Comparison of ENCODE assay signal across 16 cellular contexts in the genomic region with DNA sequence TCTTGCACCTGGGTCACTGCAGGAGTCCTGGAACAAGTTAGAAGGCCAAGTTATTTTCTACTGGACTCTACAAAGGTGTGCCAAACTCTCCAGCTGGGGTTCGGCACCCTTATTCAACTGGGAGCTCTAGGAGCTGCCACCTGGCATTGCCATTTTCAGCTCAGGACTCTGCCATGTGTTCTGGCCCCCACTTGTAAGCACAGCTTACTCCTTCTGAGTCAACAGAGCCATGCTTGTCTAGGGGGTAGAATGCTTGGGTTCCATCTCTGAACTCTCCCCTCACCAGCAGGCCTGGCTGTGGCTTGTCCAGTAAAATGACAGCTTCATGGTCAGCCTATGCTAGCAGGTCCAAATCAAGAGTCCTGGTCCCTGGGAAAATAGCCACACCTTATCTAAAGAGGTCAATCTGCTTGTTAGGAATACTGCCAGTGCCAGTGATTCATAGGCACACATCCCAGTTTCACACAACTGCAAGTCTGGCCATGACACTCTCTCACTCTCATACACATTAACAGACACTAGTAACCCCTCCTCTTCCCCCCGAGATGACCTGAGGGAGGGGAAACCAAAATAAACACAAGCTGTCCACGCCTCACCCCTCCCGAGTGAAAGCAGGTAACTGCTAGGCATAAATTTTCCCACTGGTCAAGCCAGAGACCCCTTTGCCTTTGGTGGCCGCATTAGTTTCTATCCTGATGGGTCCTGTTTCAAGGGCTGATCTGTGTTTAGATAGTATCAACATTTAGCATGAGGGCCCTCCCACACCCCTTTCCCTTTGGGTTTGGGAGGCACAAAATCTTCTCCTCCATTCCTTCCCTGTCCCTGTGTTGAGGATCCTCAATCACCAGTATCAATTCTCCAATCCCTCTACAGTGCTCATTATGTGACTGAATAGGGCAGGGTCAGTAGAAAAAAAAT.
DNase-seq lines count a peak whose midpoint lies in the region; ATAC-seq and TF ChIP-seq lines count a peak whose summit lies in the region.
"Had no signal": no experiment of that assay in that cellular context is flagged by ENCODE, and none has a peak within 500 bp of the region (broad histone marks: within the 10 kb centered on the region; RNA-seq: fewer than 3 reads in every experiment).

No MANE protein-coding gene starts in this region.

- H3K4me3 Mint-ChIP-seq in activated T-cell treated with anti-CD3 and anti-CD28 coated beads, Interleukin-2, amount 50 U/mL, for 72 hours: no peak overlapping the region
- H3K4me3 Mint-ChIP-seq: CD4-positive, alpha-beta T cell; naive thymus-derived CD4-positive, alpha-beta T cell had no signal

- TF ChIP-seq CTCF in Loucy (conservative IDR thresholded peaks at IDR 0.05; ENCODE audit: low read length): no peak
- no peak for TF ChIP-seq CTCF in epithelial cell of proximal tubule (conservative IDR thresholded peaks at IDR 0.05; ENCODE audit: low read depth, low read length)
- TF ChIP-seq CTCF in smooth muscle cell (IDR thresholded peaks at IDR 0.05; ENCODE audit: borderline replicate concordance, insufficient read depth, poor library complexity, severe bottlenecking): no peak

- no peaks in the 10 kb centered on the region for H3K9me3 Mint-ChIP-seq in activated T-cell treated with anti-CD3 and anti-CD28 coated beads, Interleukin-2, amount 50 U/mL, for 72 hours
- H3K9me3 Mint-ChIP-seq: CD4-positive, alpha-beta T cell; naive thymus-derived CD4-positive, alpha-beta T cell had no signal

- peaks cover 9% of the 10 kb centered on the region for H3K27me3 Mint-ChIP-seq in activated T-cell treated with anti-CD3 and anti-CD28 coated beads, Interleukin-2, amount 50 U/mL, for 72 hours (ENCODE audit: low read depth)

- H3K4me2 ChIP-seq in Loucy (ENCODE audit: low read depth, low read length, poor library complexity, severe bottlenecking): no peak overlapping the region
- H3K4me2 ChIP-seq in smooth muscle cell: no peak overlapping the region

- 79% methylated on average over 5 of the region's 5 CpGs for WGBS in smooth muscle cell (ENCODE audit: low lambda C conversion rate)

- H3K9me2 ChIP-seq in Loucy (replicated peaks; ENCODE audit: low read depth, low read length): no peaks in the 10 kb centered on the region

- H3K27me3 ChIP-seq in Loucy (ENCODE audit: insufficient read depth, low read length, poor library complexity, severe bottlenecking): no peaks in the 10 kb centered on the region
- no peaks in the 10 kb centered on the region for H3K27me3 ChIP-seq in smooth muscle cell (ENCODE audit: low read depth)
- H3K27me3 ChIP-seq in effector memory CD4-positive, alpha-beta T cell (replicated peaks; ENCODE audit: control insufficient read depth, insufficient read depth, low read length, poor library complexity, severe bottlenecking): no peaks in the 10 kb centered on the region

- H3K36me3 Mint-ChIP-seq in activated T-cell treated with anti-CD3 and anti-CD28 coated beads, Interleukin-2, amount 50 U/mL, for 72 hours (ENCODE audit: insufficient read depth in 2 of 2): no peaks in the 10 kb centered on the region
- H3K36me3 Mint-ChIP-seq: naive thymus-derived CD4-positive, alpha-beta T cell had no signal

- peak; percentile 73 for DNase-seq in epithelial cell of proximal tubule (ENCODE audit: low read depth)
- peak; percentile 84 for DNase-seq in kidney glomerular epithelial cell (lab: John Stamatoyannopoulos, UW)
- no peak for DNase-seq in smooth muscle cell (lab: John Stamatoyannopoulos, UW; ENCODE audit: unreplicated experiment)
- DNase-seq in effector memory CD4-positive, alpha-beta T cell: no peak
- no peak for DNase-seq in NCI-H526 (lab: John Stamatoyannopoulos, UW)
- no peak for DNase-seq in activated T-cell treated with anti-CD3 and anti-CD28 coated beads, Interleukin-2, amount 50 U/mL, for 72 hours
- no peak for DNase-seq in OCI-M1 (lab: John Stamatoyannopoulos, UW)
- DNase-seq: activated effector memory CD4-positive, alpha-beta T cell treated with Interleukin-2 at 50 U/mL for 16 hours; CD4-positive, alpha-beta T cell; naive thymus-derived CD4-positive, alpha-beta T cell; NCI-H1105; NCI-H446 treated with DMSO at 0.1 percent for 48 hours; T-helper 9 cell had no signal

- H3K79me2 ChIP-seq in Loucy (ENCODE audit: insufficient read depth, low read length) (no peaks in the 10 kb centered on the region), smooth muscle cell (ENCODE audit: low read depth) (peaks cover 10% of the 10 kb centered on the region)

- ATAC-seq in activated T-cell treated with anti-CD3 and anti-CD28 coated beads, Interleukin-2, amount 50 U/mL, for 72 hours (replicated peaks in 1 of 2): no peak
- ATAC-seq: naive thymus-derived CD4-positive, alpha-beta T cell had no signal

- H3K27ac ChIP-seq in smooth muscle cell (ENCODE audit: low read depth): peak overlapping the region; percentile 39
- H3K27ac ChIP-seq in effector memory CD4-positive, alpha-beta T cell (ENCODE audit: insufficient read depth, low read length, poor library complexity, severe bottlenecking): no peak overlapping the region
- H3K27ac ChIP-seq: cardiac muscle cell, RWPE1 had no signal

- H3K4me1 ChIP-seq in Loucy (ENCODE audit: insufficient read depth, low read length, poor library complexity, severe bottlenecking): peaks cover 47% of the 10 kb centered on the region
- peaks cover 10% of the 10 kb centered on the region for H3K4me1 ChIP-seq in smooth muscle cell (ENCODE audit: low read depth)
- no peaks in the 10 kb centered on the region for H3K4me1 ChIP-seq in effector memory CD4-positive, alpha-beta T cell (ENCODE audit: control insufficient read depth, insufficient read depth, low read length, poor library complexity, severe bottlenecking)

- peak overlapping the region; percentile 16 for H3K9ac ChIP-seq in Loucy (ENCODE audit: low read depth, low read length, poor library complexity, severe bottlenecking)
- no peak overlapping the region for H3K9ac ChIP-seq in smooth muscle cell (ENCODE audit: low read depth)

- no peak overlapping the region for H3K27ac Mint-ChIP-seq in activated T-cell treated with anti-CD3 and anti-CD28 coated beads, Interleukin-2, amount 50 U/mL, for 72 hours
- H3K27ac Mint-ChIP-seq: CD4-positive, alpha-beta T cell; naive thymus-derived CD4-positive, alpha-beta T cell had no signal

- H4K20me1 ChIP-seq in Loucy (ENCODE audit: insufficient read depth, low read length, poor library complexity, severe bottlenecking): no peaks in the 10 kb centered on the region
- H4K20me1 ChIP-seq in smooth muscle cell (ENCODE audit: low read depth): peaks cover 57% of the 10 kb centered on the region

- H3F3A ChIP-seq in Loucy (ENCODE audit: low read depth): peaks cover 4% of the 10 kb centered on the region; the same call in 1 of the 2 replicates
- H3F3A ChIP-seq in smooth muscle cell (ENCODE audit: low read depth): peaks cover 20% of the 10 kb centered on the region

- no peaks in the 10 kb centered on the region for H3K4me1 Mint-ChIP-seq in activated T-cell treated with anti-CD3 and anti-CD28 coated beads, Interleukin-2, amount 50 U/mL, for 72 hours (ENCODE audit: low read depth)
- H3K4me1 Mint-ChIP-seq: naive thymus-derived CD4-positive, alpha-beta T cell had no signal

- H3K36me3 ChIP-seq in Loucy (ENCODE audit: insufficient read depth, low read length): no peaks in the 10 kb centered on the region
- H3K36me3 ChIP-seq in smooth muscle cell (ENCODE audit: low read depth): no peaks in the 10 kb centered on the region
- no peaks in the 10 kb centered on the region for H3K36me3 ChIP-seq in effector memory CD4-positive, alpha-beta T cell (ENCODE audit: control insufficient read depth, insufficient read depth, low read length)
- H3K36me3 ChIP-seq: cardiac muscle cell had no signal

- H3K9me3 ChIP-seq in Loucy (ENCODE audit: insufficient read depth, low read depth, low read length) (no peaks in the 10 kb centered on the region), smooth muscle cell (replicated peaks; ENCODE audit: low read depth) (no peaks in the 10 kb centered on the region)
- no peaks in the 10 kb centered on the region for H3K9me3 ChIP-seq in effector memory CD4-positive, alpha-beta T cell (ENCODE audit: control insufficient read depth, low read length)

- no peak overlapping the region for H2AFZ ChIP-seq in Loucy (ENCODE audit: low read length)
- H2AFZ ChIP-seq in smooth muscle cell (ENCODE audit: low read depth): no peak overlapping the region

- H3K4me3 ChIP-seq in Loucy (ENCODE audit: low read length, poor library complexity, severe bottlenecking) (no peak overlapping the region), epithelial cell of proximal tubule (ENCODE audit: low read depth, low read length) (no peak overlapping the region), smooth muscle cell (no peak overlapping the region)
- H3K4me3 ChIP-seq in effector memory CD4-positive, alpha-beta T cell (ENCODE audit: insufficient read depth, low read depth, low read length, poor library complexity, severe bottlenecking): no peak overlapping the region
- H3K4me3 ChIP-seq: cardiac muscle cell had no signal

Comparison
In these comparisons a context has a peak if more than half of its experiments do, and no peak if none do; other contexts are left out.
1. DNase-seq: peak in epithelial cell of proximal tubule (single experiment) and kidney glomerular epithelial cell (single experiment); none in smooth muscle cell (single experiment), effector memory CD4-positive, alpha-beta T cell (0 of 3), NCI-H526 (0 of 2), activated T-cell treated with anti-CD3 and anti-CD28 coated beads, Interleukin-2, amount 50 U/mL, for 72 hours (0 of 2) and OCI-M1 (single experiment).